ENCODE assay signal across 17 cellular contexts in the genomic region with DNA sequence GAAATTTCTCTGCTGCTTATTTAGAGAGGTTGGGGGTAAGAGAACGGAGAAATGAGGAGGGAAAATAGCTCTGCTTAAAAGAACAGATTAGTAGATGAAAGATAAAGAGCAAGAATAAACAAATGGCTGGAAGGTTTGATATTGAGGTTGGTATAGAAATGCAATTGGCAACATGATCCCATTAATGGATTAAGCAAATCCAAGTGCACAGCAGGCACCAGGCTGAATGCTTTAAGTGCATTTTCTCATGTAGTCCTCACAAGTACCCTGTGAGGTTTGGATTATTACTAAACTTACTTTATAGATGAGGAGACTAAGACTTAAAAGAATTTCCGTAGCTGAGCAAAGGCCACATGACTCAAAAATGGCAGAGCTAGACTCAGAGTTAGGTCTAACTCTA.
"Had no signal": no experiment of that assay in that cellular context is flagged by ENCODE, and none has a peak within 500 bp of the region (broad histone marks: within the 10 kb centered on the region; RNA-seq: fewer than 3 reads in every experiment).

No MANE protein-coding gene starts in this region.

- H3K9me3 Mint-ChIP-seq: immature natural killer cell, nephron had no signal

- H3K4me3 Mint-ChIP-seq: immature natural killer cell, nephron had no signal

- ATAC-seq: activated CD4-positive, CD25-positive, alpha-beta regulatory T cell treated with anti-CD3 and anti-CD28 coated beads, Interleukin-2, amount 50 U/mL, for 24 hours; gastrocnemius medialis; heart left ventricle had no signal

- H3K27ac Mint-ChIP-seq: nephron had no signal

- DNase-seq: activated CD4-positive, alpha-beta T cell treated with anti-CD3 and anti-CD28 coated beads, Interleukin-2, amount 50 U/mL, for 1 hour; activated naive CD4-positive, alpha-beta T cell treated with anti-CD3 and anti-CD28 coated beads, Interleukin-2, amount 50 U/mL, for 16 hours; activated T-cell treated with anti-CD3 and anti-CD28 coated beads for 4 hours; amniotic stem cell; effector memory CD4-positive, alpha-beta T cell; gastrocnemius medialis; heart left ventricle; immature natural killer cell; occipital lobe; stimulated activated CD4-positive, alpha-beta T cell treated with anti-CD3 and anti-CD28 coated beads, Interleukin-15, amount 100 ng/mL, for 24 hours; stimulated activated CD4-positive, alpha-beta T cell treated with anti-CD3 and anti-CD28 coated beads, Interleukin-4, amount 100 ng/mL, for 1 hour; stimulated activated naive CD4-positive, alpha-beta T cell treated with Interleukin-2 at 50 U/mL for 16 hours; SW 1271; T-helper 9 cell; trophoblast cell had no signal

- H3K4me1 Mint-ChIP-seq: immature natural killer cell had no signal
